Comparison of ENCODE assay signal across 8 cellular contexts in genomic region chr1:31376374-31377134, GRCh38. TPM values are rescaled to one million over a fixed set of nuclear protein-coding genes. Genes with fewer than 3 reads are reported as not detected.
A peak's percentile ranks its signal among the peaks of the same experiment; 100 is the strongest.
DNase-seq lines count a peak whose midpoint lies in the region; FAIRE-seq and TF ChIP-seq lines count a peak whose summit lies in the region.

No MANE protein-coding gene starts in this region.

- H3K27me3 ChIP-seq in BE2C (no peaks in the 10 kb centered on the region), bronchial epithelial cell (ENCODE audit: control insufficient read depth, insufficient read depth, low read length) (no peaks in the 10 kb centered on the region)

- H3K4me1 ChIP-seq in BE2C: no peaks in the 10 kb centered on the region

- peak; percentile 77 for DNase-seq in BE2C
- DNase-seq in NCI-H1105 treated with DMSO at 0.1 percent for 48 hours (lab: John Stamatoyannopoulos, UW): peak; percentile 19
- peak; percentile 59 for DNase-seq in bronchial epithelial cell (ENCODE audit: low read depth)
- DNase-seq in medulla oblongata (ENCODE audit: extremely low spot score): peak; percentile 83
- no peak for DNase-seq in activated gamma-delta T cell (lab: John Stamatoyannopoulos, UW)
- DNase-seq in GM10266 (ENCODE audit: extremely low spot score): no peak
- DNase-seq in NCI-H526 (lab: John Stamatoyannopoulos, UW): no peak
- no peak for DNase-seq in GM20000 (ENCODE audit: low spot score)

- H3K4me3 ChIP-seq in BE2C (ENCODE audit: low read depth, low read length) (no peak overlapping the region), bronchial epithelial cell (ENCODE audit: low read depth, low read length) (no peak overlapping the region)

- no peak for TF ChIP-seq CTCF in BE2C (IDR thresholded peaks at IDR 0.05; ENCODE audit: low read depth, low read length)
- TF ChIP-seq CTCF in bronchial epithelial cell (IDR thresholded peaks at IDR 0.05; ENCODE audit: insufficient read depth, low read length, severe bottlenecking): no peak
- TF ChIP-seq CTCF in GM10266 (IDR thresholded peaks at IDR 0.05; ENCODE audit: control insufficient read depth, insufficient read depth, low read depth, missing control alignments): no peak
- TF ChIP-seq CTCF in GM20000 (IDR thresholded peaks at IDR 0.05; ENCODE audit: extremely low read depth, missing control alignments): no peak

- H3K9me3 ChIP-seq in BE2C: no peaks in the 10 kb centered on the region

- H3K36me3 ChIP-seq in BE2C (no peaks in the 10 kb centered on the region), bronchial epithelial cell (ENCODE audit: control insufficient read depth, insufficient read depth, low read length) (no peaks in the 10 kb centered on the region)

- FAIRE-seq in bronchial epithelial cell (lab: Jason Lieb, UNC): no peak

RNA-seq across cellular contexts. Expression of gene FABP3, which starts 3.7 kb away (rescaled TPM):
- 9.3 TPM for polyA plus RNA-seq in BE2C (2012; ENCODE audit: insufficient read depth, insufficient read length, low read depth)
- 0.79 and 3.8 TPM in 2 replicates for total RNA-seq in bronchial epithelial cell

RNA-seq across cellular contexts. Expression of gene SERINC2, which starts 36.5 kb away (rescaled TPM):
- polyA plus RNA-seq in BE2C (2012; ENCODE audit: insufficient read depth, insufficient read length, low read depth): 2.3 TPM
- total RNA-seq in bronchial epithelial cell: 23.2 and 40.7 TPM in 2 replicates

Comparison
In these comparisons a context has a peak if more than half of its experiments do, and no peak if none do; other contexts are left out.
1. DNase-seq: peak in BE2C (single experiment), NCI-H1105 treated with DMSO at 0.1 percent for 48 hours (single experiment), bronchial epithelial cell (single experiment) and medulla oblongata (single experiment); none in activated gamma-delta T cell (single experiment), GM10266 (single experiment), NCI-H526 (0 of 2) and GM20000 (single experiment).